In the genomic region with DNA sequence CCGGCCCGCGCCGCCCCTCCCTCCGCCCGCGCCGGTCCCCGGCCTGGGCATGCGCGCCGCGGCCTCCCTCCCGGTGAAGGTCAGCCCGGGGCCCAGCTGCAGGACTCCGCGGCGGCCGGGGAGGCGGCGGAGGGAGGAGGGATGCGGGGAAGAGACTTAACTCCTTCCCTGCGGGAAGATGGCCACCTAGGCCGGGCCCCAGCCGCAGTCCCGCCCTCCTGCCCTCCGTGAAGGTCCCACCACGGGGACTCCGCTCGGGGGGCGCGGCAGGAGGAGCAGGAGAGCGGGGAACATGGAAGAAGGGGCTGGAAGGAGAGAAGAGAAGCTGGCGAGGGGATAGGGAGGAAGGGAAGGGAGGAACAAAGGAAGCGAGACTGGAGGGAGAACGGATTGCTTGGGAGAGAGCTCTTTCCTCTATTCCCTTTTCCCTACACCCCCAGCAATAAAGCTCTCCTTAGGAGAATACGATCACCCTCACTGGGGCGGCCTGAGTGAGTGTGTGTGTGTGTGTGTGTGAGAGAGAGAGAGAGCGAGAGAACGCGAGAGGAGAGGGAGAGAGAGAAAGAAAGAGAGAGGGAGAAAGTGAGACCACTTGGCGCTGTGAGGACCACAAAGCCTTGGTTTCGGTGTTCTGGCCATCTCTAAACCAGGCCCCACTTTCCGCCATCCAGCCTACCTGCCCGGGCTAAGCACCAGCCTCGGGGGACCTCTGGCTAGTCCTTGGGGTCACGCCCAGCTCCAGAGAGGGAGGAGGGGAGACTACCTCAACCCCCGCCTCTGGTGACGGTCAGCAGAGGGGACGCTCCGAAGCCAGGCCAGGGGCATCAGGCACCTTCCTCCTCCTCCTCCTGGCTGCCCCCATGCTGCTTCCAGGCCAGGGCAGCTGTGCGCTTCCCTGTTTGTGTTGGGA, we compare ENCODE assay signal across 8 cellular contexts. TPM values are rescaled to one million over a fixed set of nuclear protein-coding genes. Genes with fewer than 3 reads are reported as not detected.
DNase-seq lines count a peak whose midpoint lies in the region; ATAC-seq and TF ChIP-seq lines count a peak whose summit lies in the region.

No MANE protein-coding gene starts in this region.

- H3K27me3 ChIP-seq in MG63 = no peaks in the 10 kb centered on the region
- no peaks in the 10 kb centered on the region for H3K27me3 ChIP-seq in body of pancreas

- peaks cover 0 to 15% (median 13%) of the 10 kb centered on the region in 7 donors for H3K9me3 Mint-ChIP-seq in CD14-positive monocyte

- peaks cover 63 to 82% (median 70%) of the 10 kb centered on the region in 3 donors for H3K27me3 Mint-ChIP-seq in CD14-positive monocyte (ENCODE audit: low read depth in 3 of 3)

- no peak for TF ChIP-seq CTCF in CD14-positive monocyte (IDR thresholded peaks at IDR 0.05)
- TF ChIP-seq CTCF in body of pancreas (IDR thresholded peaks at IDR 0.05) = no peak
- no peak for TF ChIP-seq CTCF in retinal pigment epithelial cell (conservative IDR thresholded peaks at IDR 0.05; ENCODE audit: low read depth, low read length)

- DNase-seq in CD14-positive monocyte (ENCODE audit: low spot score) (no peak), MG63 (peak; percentile 49), body of pancreas (peak; percentile 69 to 78 (median 75)), retinal pigment epithelial cell (ENCODE audit: low read depth) (no peak)
- DNase-seq in stimulated activated CD4-positive, alpha-beta T cell treated with anti-CD3 and anti-CD28 coated beads, Interleukin-1b, Interleukin-23, amount 100 ng/mL, for 48 hours = no peak

- H3K27ac ChIP-seq in body of pancreas = peak overlapping the region; percentile 62 to 93 (median 82)

- H3K27ac Mint-ChIP-seq in CD14-positive monocyte = peak overlapping the region in 1 of 7 donors; percentile 63

- intact Hi-C loops in CD14-positive monocyte (cut with micrococcal nuclease) (loop anchor here (5.0 kb wide), 1 partner anchor 50 kb away; no protein-coding TSS in a partner anchor), body of pancreas (cut with DNase I) (no loop called here)

- H3K36me3 ChIP-seq in MG63 = no peaks in the 10 kb centered on the region
- no peaks in the 10 kb centered on the region for H3K36me3 ChIP-seq in body of pancreas (replicated peaks in 1 of 2; ENCODE audit: insufficient read depth in 1 of 2, low read depth in 2 of 2)

- H3K4me3 ChIP-seq in MG63 (peak overlapping the region; percentile 49), body of pancreas (no peak overlapping the region), iPS-18c (ENCODE audit: insufficient read depth, low read depth, low read length) (peak overlapping the region; percentile 77), retinal pigment epithelial cell (ENCODE audit: low read length) (peak overlapping the region; percentile 51)

- H3K4me3 Mint-ChIP-seq in CD14-positive monocyte = peak overlapping the region; percentile 63 to 91

- H3K36me3 Mint-ChIP-seq in CD14-positive monocyte = peaks cover 22 to 54% of the 10 kb centered on the region in 2 donors

- ATAC-seq in body of pancreas (peak; percentile 66), HG03432 (IDR thresholded peaks at IDR 0.05; ENCODE audit: unreplicated experiment) (no peak), HG03354 (IDR thresholded peaks at IDR 0.05; ENCODE audit: poor library complexity, severe bottlenecking, unreplicated experiment) (no peak)

- no peaks in the 10 kb centered on the region for H3K9me3 ChIP-seq in MG63
- no peaks in the 10 kb centered on the region for H3K9me3 ChIP-seq in body of pancreas
- peaks cover 2% of the 10 kb centered on the region for H3K9me3 ChIP-seq in iPS-18c (ENCODE audit: control insufficient read depth, insufficient read depth, low read length)

- WGBS in body of pancreas, 2 donors = 11 to 19% methylated on average over 27 to 45 of the region's 52 CpGs

- peaks cover 44% of the 10 kb centered on the region for H3K4me1 ChIP-seq in body of pancreas

- H3K4me1 Mint-ChIP-seq in CD14-positive monocyte = peaks cover 47% of the 10 kb centered on the region

- peak in 2 of 3 donors; percentile 49 to 55 for TF ChIP-seq POLR2A in body of pancreas (IDR thresholded peaks at IDR 0.05)

RNA-seq across cellular contexts. Expression of a gene that starts 3.7 kb away (rescaled TPM):
- 100 to 1,000 TPM; 104 to 112 TPM for polyA plus RNA-seq in CD14-positive monocyte
- total RNA-seq in MG63 (2014; rRNA removed; shearing (Covaris generic); ENCODE audit: low replicate concordance) = 12.0 and 14.2 TPM in 2 replicates
- 10 to 100 TPM; 22.3 to 37.2 TPM for total RNA-seq in body of pancreas

RNA-seq across cellular contexts. Expression of a gene that starts 19.9 kb away (rescaled TPM):
- 10 to 100 TPM; 34.4 to 36.0 TPM for polyA plus RNA-seq in CD14-positive monocyte
- total RNA-seq in MG63 (2014; rRNA removed; shearing (Covaris generic); ENCODE audit: low replicate concordance) = 15.4 and 26.5 TPM in 2 replicates
- 10 to 100 TPM; 24.4 to 52.1 TPM for total RNA-seq in body of pancreas

RNA-seq across cellular contexts. Expression of a gene that starts 25.2 kb away (rescaled TPM):
- 10 to 100 TPM; 18.0 to 22.0 TPM for polyA plus RNA-seq in CD14-positive monocyte
- 48.4 and 75.0 TPM in 2 replicates for total RNA-seq in MG63 (2014; rRNA removed; shearing (Covaris generic); ENCODE audit: low replicate concordance)
- total RNA-seq in body of pancreas = 10 to 100 TPM; 11.9 to 13.5 TPM

RNA-seq across cellular contexts. Expression of a gene that starts 41.9 kb away (rescaled TPM):
- polyA plus RNA-seq in CD14-positive monocyte = not detected
- not detected in 2 replicates for total RNA-seq in MG63 (2014; rRNA removed; shearing (Covaris generic); ENCODE audit: low replicate concordance)
- not detected for total RNA-seq in body of pancreas

Comparison
In these comparisons a context has a peak if more than half of its experiments do, and no peak if none do; other contexts are left out.
1. DNase-seq: peak in MG63 (single experiment) and body of pancreas (4 of 4); none in CD14-positive monocyte (single experiment), retinal pigment epithelial cell (single experiment) and stimulated activated CD4-positive, alpha-beta T cell treated with anti-CD3 and anti-CD28 coated beads, Interleukin-1b, Interleukin-23, amount 100 ng/mL, for 48 hours (single experiment).
2. H3K4me3 ChIP-seq: peak in MG63 (single experiment), iPS-18c (single experiment) and retinal pigment epithelial cell (single experiment); none in body of pancreas (0 of 2).